In the genomic region with DNA sequence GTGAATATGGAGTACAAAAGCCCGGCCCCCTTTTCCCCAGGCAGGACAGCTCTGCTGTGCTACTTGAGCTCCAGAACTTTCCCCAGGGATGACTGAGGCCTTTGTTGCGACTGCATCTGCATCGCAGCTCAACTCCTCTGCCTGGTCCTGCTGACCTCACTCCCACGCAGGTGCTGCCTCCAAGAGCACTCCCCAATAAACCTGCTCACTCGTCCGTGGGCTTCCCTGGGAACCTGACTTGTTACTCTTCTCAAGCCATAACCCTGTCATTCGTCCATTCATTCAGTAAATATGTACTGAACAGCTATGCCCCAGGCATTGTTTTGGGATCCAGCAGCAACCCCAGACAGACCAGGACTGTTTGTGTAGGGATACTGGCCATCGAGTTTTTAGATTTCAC, we compare ENCODE assay signal across 26 cellular contexts. TPM values are rescaled to one million over a fixed set of nuclear protein-coding genes. Genes with fewer than 3 reads are reported as not detected.
DNase-seq lines count a peak whose midpoint lies in the region; ATAC-seq, FAIRE-seq and TF ChIP-seq lines count a peak whose summit lies in the region.
"Had no signal": no experiment of that assay in that cellular context is flagged by ENCODE, and none has a peak within 500 bp of the region (broad histone marks: within the 10 kb centered on the region; RNA-seq: fewer than 3 reads in every experiment).

No MANE protein-coding gene starts in this region.

- TF ChIP-seq EP300 in HepG2 (IDR thresholded peaks at IDR 0.05; ENCODE audit: low read depth in 2 of 2, low read length in 2 of 2) (no peak), HepG2 (CRISPR knock-in tag; IDR thresholded peaks at IDR 0.05; ENCODE audit: borderline replicate concordance) (no peak), K562 (IDR thresholded peaks at IDR 0.05; ENCODE audit: low read length) (no peak)

- H3K27me3 ChIP-seq in HepG2 (ENCODE audit: control insufficient read depth in 1 of 2, insufficient read depth in 2 of 2, low read length in 2 of 2) = no peaks in the 10 kb centered on the region
- H3K27me3 ChIP-seq in right lobe of liver = no peaks in the 10 kb centered on the region
- peaks cover 3 to 14% of the 10 kb centered on the region in 2 experiments; a peak in 4 of 5 replicates for H3K27me3 ChIP-seq in K562 (ENCODE audit: control insufficient read depth in 2 of 2, insufficient read depth in 2 of 2, low read length in 2 of 2)
- H3K27me3 ChIP-seq: heart right ventricle, MG63, upper lobe of right lung had no signal

- no peak overlapping the region for H3K4me3 Mint-ChIP-seq in activated CD4-positive, alpha-beta memory T cell treated with anti-CD3 and anti-CD28 coated beads for 36 hours
- H3K4me3 Mint-ChIP-seq in naive thymus-derived CD8-positive, alpha-beta T cell = no peak overlapping the region
- H3K4me3 Mint-ChIP-seq: activated CD4-positive, alpha-beta T cell treated with anti-CD3 and anti-CD28 coated beads, Interleukin-2, amount 10 ng/mL, durations not matched to agents 24 days and 14 days; stimulated activated naive CD8-positive, alpha-beta T cell treated with anti-CD3 and anti-CD28 coated beads, Interleukin-15, amount 100 ng/mL, for 72 hours had no signal

- no peaks in the 10 kb centered on the region for H3K9me3 Mint-ChIP-seq in activated CD4-positive, alpha-beta memory T cell treated with anti-CD3 and anti-CD28 coated beads for 36 hours
- no peaks in the 10 kb centered on the region for H3K9me3 Mint-ChIP-seq in naive thymus-derived CD8-positive, alpha-beta T cell
- H3K9me3 Mint-ChIP-seq: activated CD4-positive, alpha-beta T cell treated with anti-CD3 and anti-CD28 coated beads, Interleukin-2, amount 10 ng/mL, durations not matched to agents 24 days and 14 days; stimulated activated naive CD8-positive, alpha-beta T cell treated with anti-CD3 and anti-CD28 coated beads, Interleukin-15, amount 100 ng/mL, for 72 hours had no signal

- no peaks in the 10 kb centered on the region for H3K27me3 Mint-ChIP-seq in activated CD4-positive, alpha-beta memory T cell treated with anti-CD3 and anti-CD28 coated beads for 36 hours
- no peaks in the 10 kb centered on the region for H3K27me3 Mint-ChIP-seq in naive thymus-derived CD8-positive, alpha-beta T cell
- H3K27me3 Mint-ChIP-seq: activated CD4-positive, alpha-beta T cell treated with anti-CD3 and anti-CD28 coated beads, Interleukin-2, amount 10 ng/mL, durations not matched to agents 24 days and 14 days; stimulated activated naive CD8-positive, alpha-beta T cell treated with anti-CD3 and anti-CD28 coated beads, Interleukin-15, amount 100 ng/mL, for 72 hours had no signal

- CTCF ChIA-PET in HepG2 (lab: Yijun Ruan, JAX; ENCODE audit: low intra/inter-chr PET ratio, low total read pairs) = no interaction called here
- CTCF ChIA-PET in K562 (lab: Yijun Ruan, JAX; ENCODE audit: low intra/inter-chr PET ratio) = no interaction called here
- CTCF ChIA-PET in activated CD4-positive, alpha-beta memory T cell treated with anti-CD3 and anti-CD28 coated beads for 36 hours (lab: Charles Lee) = interaction anchor here (1.2 kb wide), 1 partner anchor 78 kb away, joined by 3 read pairs; the partner anchor contains the start of gene SOCS1

- H4K20me1 ChIP-seq in HepG2 (ENCODE audit: insufficient read depth, low read length) (no peaks in the 10 kb centered on the region), K562 (replicated peaks; ENCODE audit: control insufficient read depth, insufficient read depth, low read length) (no peaks in the 10 kb centered on the region)

- TF ChIP-seq RAD21 in HepG2 (CRISPR knock-in tag; IDR thresholded peaks at IDR 0.05) (no peak), K562 (CRISPR knock-in tag; conservative IDR thresholded peaks at IDR 0.05 in 1 of 2, IDR thresholded peaks at IDR 0.05 in 1 of 2) (no peak)

- H3K9me3 ChIP-seq in HepG2 (ENCODE audit: low read length) (no peaks in the 10 kb centered on the region), right lobe of liver (no peaks in the 10 kb centered on the region), K562 (replicated peaks; ENCODE audit: control insufficient read depth, insufficient read depth, low read depth, low read length) (peaks cover 6% of the 10 kb centered on the region; the same call in 1 of the 2 replicates)
- H3K9me3 ChIP-seq: heart right ventricle, upper lobe of right lung had no signal

- no peaks in the 10 kb centered on the region for H3K9me1 ChIP-seq in K562 (ENCODE audit: control insufficient read depth, insufficient read depth, low read length)

- no peak overlapping the region for H3K4me3 ChIP-seq in HepG2 (replicated peaks in 1 of 3; ENCODE audit: insufficient read depth in 1 of 3, low read depth in 2 of 3, low read length in 3 of 3)
- no peak overlapping the region for H3K4me3 ChIP-seq in right lobe of liver
- H3K4me3 ChIP-seq in K562 = no peak overlapping the region
- H3K4me3 ChIP-seq: heart right ventricle, lung, MG63, skin epidermis, upper lobe of right lung had no signal

- BruUV-seq in HepG2 (replicated peaks; lab: Mats Ljungman, UMichigan) (no TSS peak), K562 (replicated peaks; lab: Mats Ljungman, UMichigan) (no TSS peak)

- intact Hi-C loops in HepG2 (cut with micrococcal nuclease; ENCODE audit: unreplicated experiment) = no loop called here
- intact Hi-C loops in right lobe of liver (cut with DNase I) = no loop called here
- intact Hi-C loops in K562 (cut with micrococcal nuclease) = no loop called here
- intact Hi-C loops in activated CD4-positive, alpha-beta memory T cell treated with anti-CD3 and anti-CD28 coated beads for 36 hours (cut with micrococcal nuclease) = no loop called here

- H3K4me2 ChIP-seq in HepG2 (ENCODE audit: low read depth, low read length) (peak overlapping the region; percentile 48), K562 (ENCODE audit: insufficient read depth, low read length) (no peak overlapping the region)

- TF ChIP-seq POLR2A in HepG2 (IDR thresholded peaks at IDR 0.05; ENCODE audit: insufficient read depth in 1 of 2, low read depth in 2 of 2, low read length in 2 of 2) (no peak), right lobe of liver (IDR thresholded peaks at IDR 0.05) (no peak), K562 (conservative IDR thresholded peaks at IDR 0.05) (no peak)

- peaks cover 15% of the 10 kb centered on the region for H3K4me1 Mint-ChIP-seq in activated CD4-positive, alpha-beta memory T cell treated with anti-CD3 and anti-CD28 coated beads for 36 hours (ENCODE audit: low read depth)
- peaks cover 2 to 19% (median 11%) of the 10 kb centered on the region in 4 donors for H3K4me1 Mint-ChIP-seq in naive thymus-derived CD8-positive, alpha-beta T cell

- POLR2A ChIA-PET in HepG2 (lab: Yijun Ruan, JAX) (interaction anchor here (1.1 to 3.6 kb wide), 5 partner anchors 21 to 78 kb away, joined by 3 to 24 read pairs (median 6); partner anchors contain the start of gene SOCS1), K562 (lab: Yijun Ruan, JAX) (interaction anchor here (0.6 to 2.3 kb wide), 3 partner anchors 9 to 13 kb away, joined by 3 to 9 read pairs (median 3); no protein-coding TSS in a partner anchor)
- POLR2A ChIA-PET in activated CD4-positive, alpha-beta memory T cell treated with anti-CD3 and anti-CD28 coated beads for 36 hours (lab: Charles Lee) = no interaction called here
- POLR2A ChIA-PET in naive thymus-derived CD8-positive, alpha-beta T cell (lab: Charles Lee) = interaction anchor here (0.6 kb wide), 1 partner anchor 55 kb away, joined by 3 read pairs; no protein-coding TSS in a partner anchor

- H2AFZ ChIP-seq in HepG2 (ENCODE audit: low read length) (no peak overlapping the region), K562 (ENCODE audit: low read depth, low read length) (no peak overlapping the region)

- 8% methylated on average over 8 of the region's 8 CpGs for WGBS in HepG2 (ENCODE audit: low lambda C conversion rate)
- 71% methylated on average over 4 of the region's 8 CpGs for WGBS in right lobe of liver (ENCODE audit: insufficient coverage, low coverage, low lambda C conversion rate, missing lambda C conversion rate)
- 2% methylated on average over 8 of the region's 8 CpGs for WGBS in K562 (ENCODE audit: insufficient coverage, low coverage, missing lambda C conversion rate)

- H3K79me2 ChIP-seq in HepG2 (ENCODE audit: insufficient read depth, low read length) (no peaks in the 10 kb centered on the region), K562 (ENCODE audit: control insufficient read depth, insufficient read depth, low read length) (no peaks in the 10 kb centered on the region)

- peaks cover 54% of the 10 kb centered on the region for H3K4me1 ChIP-seq in HepG2 (ENCODE audit: insufficient read depth, low read length)
- no peaks in the 10 kb centered on the region for H3K4me1 ChIP-seq in right lobe of liver
- H3K4me1 ChIP-seq in K562 (replicated peaks in 1 of 2; ENCODE audit: control insufficient read depth in 2 of 2, insufficient read depth in 2 of 2, low read length in 2 of 2) = no peaks in the 10 kb centered on the region

- no peak for FAIRE-seq in HepG2 (lab: Jason Lieb, UNC)
- FAIRE-seq in K562 (lab: Jason Lieb, UNC) = peak; percentile 32
- FAIRE-seq: A204.1 had no signal

- no peak overlapping the region for H3K27ac ChIP-seq in HepG2 (ENCODE audit: extremely low read length, insufficient read depth, low read length)
- H3K27ac ChIP-seq in right lobe of liver = no peak overlapping the region
- no peak overlapping the region for H3K27ac ChIP-seq in K562 (ENCODE audit: extremely low read depth, low read depth, low read length)
- H3K27ac ChIP-seq: heart right ventricle, skin epidermis, upper lobe of right lung had no signal

- TF ChIP-seq CTCF in HepG2 (CRISPR knock-in tag; IDR thresholded peaks at IDR 0.05) (no peak), right lobe of liver (IDR thresholded peaks at IDR 0.05) (no peak), K562 (IDR thresholded peaks at IDR 0.05 in 2 of 3, conservative IDR thresholded peaks at IDR 0.05 in 1 of 3; ENCODE audit: insufficient read depth in 2 of 3, low read depth in 1 of 3, low read length in 3 of 3) (no peak), omental fat pad (IDR thresholded peaks at IDR 0.05) (no peak)

- ATAC-seq in HepG2 = peak; percentile 62
- ATAC-seq in right lobe of liver = no peak
- ATAC-seq in K562 = no peak; the same call in 2 of the 3 replicates
- no peak for ATAC-seq in omental fat pad (ENCODE audit: low FRiP score)
- no peak for ATAC-seq in naive thymus-derived CD8-positive, alpha-beta T cell
- ATAC-seq: heart right ventricle, SK-N-SH treated with all-trans-retinoic acid at 6 μM for 48 hours, upper lobe of right lung had no signal

- no peak for DNase-seq in HepG2 (ENCODE audit: low spot score)
- DNase-seq in right lobe of liver = no peak
- no peak for DNase-seq in K562 (ENCODE audit: extremely low read depth in 1 of 4, low spot score in 3 of 4)
- peak; percentile 84 for DNase-seq in kidney tubule cell (ENCODE audit: low spot score)
- DNase-seq in activated CD4-positive, alpha-beta memory T cell treated with anti-CD3 and anti-CD28 coated beads for 36 hours = no peak
- no peak for DNase-seq in NCI-H2081 (lab: John Stamatoyannopoulos, UW)
- DNase-seq in omental fat pad (ENCODE audit: low spot score) = no peak
- no peak for DNase-seq in naive thymus-derived CD8-positive, alpha-beta T cell
- DNase-seq: activated CD4-positive, alpha-beta T cell treated with anti-CD3 and anti-CD28 coated beads, Interleukin-2, amount 10 ng/mL, durations not matched to agents 24 days and 14 days; activated CD8-positive, alpha-beta memory T cell treated with anti-CD3 and anti-CD28 coated beads, Interleukin-2, amount 50 U/mL, for 48 hours; activated effector memory CD4-positive, alpha-beta T cell treated with anti-CD3 and anti-CD28 coated beads, Interleukin-2, amount 50 U/mL, for 16 hours; C1 segment of cervical spinal cord; cerebellar nuclear complex; effector CD8-positive, alpha-beta T cell; HCEC 1CT; heart right ventricle; MG63; NCI-H1436; NCI-H2171 treated with DMSO at 0.1 percent for 48 hours; NCI-H748 treated with DMSO at 0.1 percent for 48 hours; upper lobe of right lung had no signal

- H3K36me3 ChIP-seq in HepG2 (replicated peaks in 1 of 2; ENCODE audit: control insufficient read depth in 1 of 2, insufficient read depth in 2 of 2, low read length in 2 of 2) = no peaks in the 10 kb centered on the region
- H3K36me3 ChIP-seq in right lobe of liver = no peaks in the 10 kb centered on the region
- no peaks in the 10 kb centered on the region for H3K36me3 ChIP-seq in K562 (ENCODE audit: control insufficient read depth, insufficient read depth, low read length)
- H3K36me3 ChIP-seq: heart right ventricle, MG63, upper lobe of right lung had no signal

- H3K9ac ChIP-seq in HepG2 (ENCODE audit: insufficient read depth, low read depth, low read length) (no peak overlapping the region), K562 (ENCODE audit: insufficient read depth in 1 of 2, low read depth in 2 of 2, low read length in 2 of 2) (no peak overlapping the region; a peak in 1 of 4 replicates)

- in situ Hi-C loops in HepG2 (cut with HindIII; ENCODE audit: extremely low pct_ligation_motif_present, low pct_unique_long_range_greater_than_20kb) (no loop called here), K562 (cut with MboI) (no loop called here)

- no peaks in the 10 kb centered on the region for H3K36me3 Mint-ChIP-seq in activated CD4-positive, alpha-beta memory T cell treated with anti-CD3 and anti-CD28 coated beads for 36 hours
- H3K36me3 Mint-ChIP-seq in naive thymus-derived CD8-positive, alpha-beta T cell = no peaks in the 10 kb centered on the region

- no peak overlapping the region for H3K27ac Mint-ChIP-seq in activated CD4-positive, alpha-beta memory T cell treated with anti-CD3 and anti-CD28 coated beads for 36 hours
- H3K27ac Mint-ChIP-seq in naive thymus-derived CD8-positive, alpha-beta T cell = peak overlapping the region in 1 of 10 donors; percentile 37
- H3K27ac Mint-ChIP-seq: activated CD4-positive, alpha-beta T cell treated with anti-CD3 and anti-CD28 coated beads, Interleukin-2, amount 10 ng/mL, durations not matched to agents 24 days and 14 days had no signal

RNA-seq across cellular contexts. Expression of gene RMI2, which starts 11.6 kb away (rescaled TPM):
- total RNA-seq in HepG2 (2016; rRNA removed; fragmentation: Illumina TruSeq; extraction: Trizol) (55.7 and 65.3 TPM in 2 replicates), right lobe of liver (1 to 10 TPM in 3 of 6 experiments, under 1 TPM in 3; 0.37 to 2.9 (median 1.0) TPM), K562 (2014; rRNA removed) (23.2 and 35.2 TPM in 2 replicates), K562 (2014; rRNA removed; fragmentation: Illumina TruSeq; extraction: Trizol) (32.6 and 39.9 TPM in 2 replicates), K562 (2015; rRNA removed; fragmentation: Illumina TruSeq; extraction: Trizol) (16.1 and 16.4 TPM in 2 replicates), K562 (2021) (33.7 and 38.8 TPM in 2 replicates), omental fat pad (1 to 10 TPM in 2 of 4 donors, under 1 TPM in 1, not detected in 1; 0.72 to 1.7 (median 1.2) TPM)
- total RNA-seq in HepG2 (2016; cell fraction: cytosol; rRNA removed; fragmentation: Illumina TruSeq; extraction: Trizol; ENCODE audit: low read depth) = 8.6 and 11.0 TPM in 2 replicates
- 51.5 and 55.7 TPM in 2 replicates for total RNA-seq in HepG2 (2016; cell fraction: insoluble cytoplasmic fraction; rRNA removed; fragmentation: Illumina TruSeq; extraction: Trizol)
- total RNA-seq in HepG2 (2016; cell fraction: membrane; rRNA removed; fragmentation: Illumina TruSeq; extraction: Trizol) = 28.4 and 29.3 TPM in 2 replicates
- 23.6 and 25.7 TPM in 2 replicates for total RNA-seq in HepG2 (2016; cell fraction: nucleus; rRNA removed; fragmentation: Illumina TruSeq; extraction: Trizol)
- polyA plus RNA-seq in HepG2 (2011; rRNA removed) (15.3 and 24.5 TPM in 2 replicates), K562 (2011; rRNA removed) (27.4 and 35.0 TPM in 2 replicates), K562 (2014; fragmentation: Illumina TruSeq; extraction: Trizol) (43.4 and 48.8 TPM in 2 replicates), K562 (2014; fragmentation: Nextera tagmentation; extraction: Ambion mirVana) (10 to 100 TPM in 1 of 2 experiments, 1 to 10 TPM in 1; 8.0 to 10.3 TPM), K562 (2014; rRNA removed) (32.5 and 36.9 TPM in 2 replicates)
- polyA plus RNA-seq in HepG2 (2011; cell fraction: cytosol; rRNA removed) = 18.8 and 22.1 TPM in 2 replicates
- polyA plus RNA-seq in HepG2 (2011; cell fraction: nucleus; rRNA removed) = 10.4 and 11.9 TPM in 2 replicates
- polyA plus RNA-seq in HepG2 (2012) = 19.5 and 50.3 TPM in 2 replicates
- polyA plus RNA-seq in HepG2 (2016; cell fraction: cytosol; fragmentation: Illumina TruSeq; extraction: Trizol; ENCODE audit: low read depth) = 10.8 and 11.1 TPM in 2 replicates
- polyA plus RNA-seq in HepG2 (2016; cell fraction: insoluble cytoplasmic fraction; fragmentation: Illumina TruSeq; extraction: Trizol; ENCODE audit: low read depth) = 90.6 and 102 TPM in 2 replicates
- polyA plus RNA-seq in HepG2 (2016; cell fraction: membrane; fragmentation: Illumina TruSeq; extraction: Trizol; ENCODE audit: low read depth) = 27.3 and 29.2 TPM in 2 replicates
- 54.0 and 54.7 TPM in 2 replicates for polyA plus RNA-seq in HepG2 (2016; cell fraction: nucleus; fragmentation: Illumina TruSeq; extraction: Trizol; ENCODE audit: insufficient read depth, low read depth)
- 9.1 and 22.0 TPM in 2 replicates for polyA minus RNA-seq in HepG2 (2011; rRNA and poly(A)+ RNA removed; ENCODE audit: low replicate concordance)
- polyA minus RNA-seq in HepG2 (2011; cell fraction: cytosol; rRNA and poly(A)+ RNA removed) = 12.6 and 15.4 TPM in 2 replicates
- polyA minus RNA-seq in HepG2 (2011; cell fraction: nucleus; rRNA and poly(A)+ RNA removed) = 8.4 and 8.7 TPM in 2 replicates
- total RNA-seq in K562 (2011; cell fraction: chromatin; rRNA removed; ENCODE audit: low replicate concordance) = 15.0 and 19.5 TPM in 2 replicates
- 8.7 and 9.6 TPM in 2 replicates for total RNA-seq in K562 (2011; cell fraction: nucleolus; rRNA removed)
- total RNA-seq in K562 (2011; cell fraction: nucleoplasm; rRNA removed) = 13.8 and 19.5 TPM in 2 replicates
- 12.1 and 25.8 TPM in 2 replicates for polyA plus RNA-seq in K562 (2011; cell fraction: cytosol; rRNA removed)
- 9.6 and 15.0 TPM in 2 replicates for polyA plus RNA-seq in K562 (2011; cell fraction: nucleus; rRNA removed)
- 37.1 and 50.2 TPM in 2 replicates for polyA plus RNA-seq in K562 (2012)
- 18.2 and 19.3 TPM in 2 replicates for polyA minus RNA-seq in K562 (2011; rRNA and poly(A)+ RNA removed)
- 7.6 and 8.6 TPM in 2 replicates for polyA minus RNA-seq in K562 (2011; cell fraction: cytosol; rRNA and poly(A)+ RNA removed)
- polyA minus RNA-seq in K562 (2011; cell fraction: nucleus; rRNA and poly(A)+ RNA removed) = 3.9 and 8.6 TPM in 2 replicates
- 10 to 100 TPM; 68.9 to 69.9 TPM for total RNA-seq in activated CD4-positive, alpha-beta memory T cell treated with anti-CD3 and anti-CD28 coated beads for 36 hours
- 1 to 10 TPM; 2.4 to 2.8 TPM for total RNA-seq in naive thymus-derived CD8-positive, alpha-beta T cell
- 10 to 100 TPM in 1 of 3 donors, 1 to 10 TPM in 2; 1.3 to 13.5 (median 7.1) TPM for polyA plus RNA-seq in naive thymus-derived CD8-positive, alpha-beta T cell

RNA-seq across cellular contexts. Expression of gene PRM1, which starts 52.6 kb away (rescaled TPM):
- total RNA-seq in HepG2 (2016; rRNA removed; fragmentation: Illumina TruSeq; extraction: Trizol) (not detected in 2 replicates), right lobe of liver (not detected), K562 (2014; rRNA removed) (not detected in 2 replicates), K562 (2014; rRNA removed; fragmentation: Illumina TruSeq; extraction: Trizol) (not detected in 2 replicates), K562 (2015; rRNA removed; fragmentation: Illumina TruSeq; extraction: Trizol) (not detected in 2 replicates), K562 (2021) (not detected in 2 replicates), omental fat pad (not detected)
- not detected in 2 replicates for total RNA-seq in HepG2 (2016; cell fraction: cytosol; rRNA removed; fragmentation: Illumina TruSeq; extraction: Trizol; ENCODE audit: low read depth)
- total RNA-seq in HepG2 (2016; cell fraction: insoluble cytoplasmic fraction; rRNA removed; fragmentation: Illumina TruSeq; extraction: Trizol) = not detected in 2 replicates
- not detected in 2 replicates for total RNA-seq in HepG2 (2016; cell fraction: membrane; rRNA removed; fragmentation: Illumina TruSeq; extraction: Trizol)
- total RNA-seq in HepG2 (2016; cell fraction: nucleus; rRNA removed; fragmentation: Illumina TruSeq; extraction: Trizol) = not detected in 2 replicates
- polyA plus RNA-seq in HepG2 (2011; rRNA removed) (not detected in 2 replicates), K562 (2011; rRNA removed) (not detected in 2 replicates), K562 (2014; fragmentation: Illumina TruSeq; extraction: Trizol) (not detected in 2 replicates), K562 (2014; fragmentation: Nextera tagmentation; extraction: Ambion mirVana) (not detected), K562 (2014; rRNA removed) (not detected in 2 replicates)
- 0.44 TPM in 1 of 2 replicates, not detected in the other for polyA plus RNA-seq in HepG2 (2011; cell fraction: cytosol; rRNA removed)
- polyA plus RNA-seq in HepG2 (2011; cell fraction: nucleus; rRNA removed) = not detected in 2 replicates
- not detected in 2 replicates for polyA plus RNA-seq in HepG2 (2012)
- not detected in 2 replicates for polyA plus RNA-seq in HepG2 (2016; cell fraction: cytosol; fragmentation: Illumina TruSeq; extraction: Trizol; ENCODE audit: low read depth)
- polyA plus RNA-seq in HepG2 (2016; cell fraction: insoluble cytoplasmic fraction; fragmentation: Illumina TruSeq; extraction: Trizol; ENCODE audit: low read depth) = not detected in 2 replicates
- polyA plus RNA-seq in HepG2 (2016; cell fraction: membrane; fragmentation: Illumina TruSeq; extraction: Trizol; ENCODE audit: low read depth) = not detected in 2 replicates
- not detected in 2 replicates for polyA plus RNA-seq in HepG2 (2016; cell fraction: nucleus; fragmentation: Illumina TruSeq; extraction: Trizol; ENCODE audit: insufficient read depth, low read depth)
- not detected in 2 replicates for polyA minus RNA-seq in HepG2 (2011; rRNA and poly(A)+ RNA removed; ENCODE audit: low replicate concordance)
- polyA minus RNA-seq in HepG2 (2011; cell fraction: cytosol; rRNA and poly(A)+ RNA removed) = not detected in 2 replicates
- not detected in 2 replicates for polyA minus RNA-seq in HepG2 (2011; cell fraction: nucleus; rRNA and poly(A)+ RNA removed)
- not detected in 2 replicates for total RNA-seq in K562 (2011; cell fraction: chromatin; rRNA removed; ENCODE audit: low replicate concordance)
- not detected in 2 replicates for total RNA-seq in K562 (2011; cell fraction: nucleolus; rRNA removed)
- total RNA-seq in K562 (2011; cell fraction: nucleoplasm; rRNA removed) = not detected in 2 replicates
- polyA plus RNA-seq in K562 (2011; cell fraction: cytosol; rRNA removed) = not detected in 2 replicates
- not detected in 2 replicates for polyA plus RNA-seq in K562 (2011; cell fraction: nucleus; rRNA removed)
- not detected in 2 replicates for polyA plus RNA-seq in K562 (2012)
- polyA minus RNA-seq in K562 (2011; rRNA and poly(A)+ RNA removed) = not detected in 2 replicates
- polyA minus RNA-seq in K562 (2011; cell fraction: cytosol; rRNA and poly(A)+ RNA removed) = not detected in 2 replicates
- not detected in 2 replicates for polyA minus RNA-seq in K562 (2011; cell fraction: nucleus; rRNA and poly(A)+ RNA removed)
- total RNA-seq in activated CD4-positive, alpha-beta memory T cell treated with anti-CD3 and anti-CD28 coated beads for 36 hours = not detected
- not detected for total RNA-seq in naive thymus-derived CD8-positive, alpha-beta T cell
- not detected for polyA plus RNA-seq in naive thymus-derived CD8-positive, alpha-beta T cell
- total RNA-seq: activated CD4-positive, alpha-beta T cell treated with anti-CD3 and anti-CD28 coated beads, Interleukin-2, amount 10 ng/mL, durations not matched to agents 24 days and 14 days; heart right ventricle; lung; upper lobe of right lung had no signal
- polyA plus RNA-seq: heart right ventricle, lung had no signal

RNA-seq across cellular contexts. Expression of gene PRM2, which starts 57.4 kb away (rescaled TPM):
- total RNA-seq in HepG2 (2016; rRNA removed; fragmentation: Illumina TruSeq; extraction: Trizol) (not detected in 2 replicates), right lobe of liver (not detected), K562 (2014; rRNA removed) (not detected in 2 replicates), K562 (2014; rRNA removed; fragmentation: Illumina TruSeq; extraction: Trizol) (not detected in 2 replicates), K562 (2015; rRNA removed; fragmentation: Illumina TruSeq; extraction: Trizol) (not detected in 2 replicates), K562 (2021) (not detected in 2 replicates), omental fat pad (not detected)
- total RNA-seq in HepG2 (2016; cell fraction: cytosol; rRNA removed; fragmentation: Illumina TruSeq; extraction: Trizol; ENCODE audit: low read depth) = 0.61 TPM in 1 of 2 replicates, not detected in the other
- not detected in 2 replicates for total RNA-seq in HepG2 (2016; cell fraction: insoluble cytoplasmic fraction; rRNA removed; fragmentation: Illumina TruSeq; extraction: Trizol)
- total RNA-seq in HepG2 (2016; cell fraction: membrane; rRNA removed; fragmentation: Illumina TruSeq; extraction: Trizol) = 0.28 and 0.52 TPM in 2 replicates
- total RNA-seq in HepG2 (2016; cell fraction: nucleus; rRNA removed; fragmentation: Illumina TruSeq; extraction: Trizol) = not detected in 2 replicates
- polyA plus RNA-seq in HepG2 (2011; rRNA removed) (0.54 TPM in 1 of 2 replicates, not detected in the other), K562 (2011; rRNA removed) (not detected in 2 replicates), K562 (2014; fragmentation: Illumina TruSeq; extraction: Trizol) (not detected in 2 replicates), K562 (2014; fragmentation: Nextera tagmentation; extraction: Ambion mirVana) (not detected), K562 (2014; rRNA removed) (not detected in 2 replicates)
- 0.19 and 0.26 TPM in 2 replicates for polyA plus RNA-seq in HepG2 (2011; cell fraction: cytosol; rRNA removed)
- not detected in 2 replicates for polyA plus RNA-seq in HepG2 (2011; cell fraction: nucleus; rRNA removed)
- polyA plus RNA-seq in HepG2 (2012) = not detected in 2 replicates
- polyA plus RNA-seq in HepG2 (2016; cell fraction: cytosol; fragmentation: Illumina TruSeq; extraction: Trizol; ENCODE audit: low read depth) = 1.6 and 2.0 TPM in 2 replicates
- polyA plus RNA-seq in HepG2 (2016; cell fraction: insoluble cytoplasmic fraction; fragmentation: Illumina TruSeq; extraction: Trizol; ENCODE audit: low read depth) = 0.56 TPM in 1 of 2 replicates, not detected in the other
- 0.55 and 0.73 TPM in 2 replicates for polyA plus RNA-seq in HepG2 (2016; cell fraction: membrane; fragmentation: Illumina TruSeq; extraction: Trizol; ENCODE audit: low read depth)
- not detected in 2 replicates for polyA plus RNA-seq in HepG2 (2016; cell fraction: nucleus; fragmentation: Illumina TruSeq; extraction: Trizol; ENCODE audit: insufficient read depth, low read depth)
- not detected in 2 replicates for polyA minus RNA-seq in HepG2 (2011; rRNA and poly(A)+ RNA removed; ENCODE audit: low replicate concordance)
- polyA minus RNA-seq in HepG2 (2011; cell fraction: cytosol; rRNA and poly(A)+ RNA removed) = not detected in 2 replicates
- polyA minus RNA-seq in HepG2 (2011; cell fraction: nucleus; rRNA and poly(A)+ RNA removed) = not detected in 2 replicates
- not detected in 2 replicates for total RNA-seq in K562 (2011; cell fraction: chromatin; rRNA removed; ENCODE audit: low replicate concordance)
- not detected in 2 replicates for total RNA-seq in K562 (2011; cell fraction: nucleolus; rRNA removed)
- not detected in 2 replicates for total RNA-seq in K562 (2011; cell fraction: nucleoplasm; rRNA removed)
- polyA plus RNA-seq in K562 (2011; cell fraction: cytosol; rRNA removed) = not detected in 2 replicates
- not detected in 2 replicates for polyA plus RNA-seq in K562 (2011; cell fraction: nucleus; rRNA removed)
- not detected in 2 replicates for polyA plus RNA-seq in K562 (2012)
- polyA minus RNA-seq in K562 (2011; rRNA and poly(A)+ RNA removed) = not detected in 2 replicates
- not detected in 2 replicates for polyA minus RNA-seq in K562 (2011; cell fraction: cytosol; rRNA and poly(A)+ RNA removed)
- polyA minus RNA-seq in K562 (2011; cell fraction: nucleus; rRNA and poly(A)+ RNA removed) = not detected in 2 replicates
- total RNA-seq in activated CD4-positive, alpha-beta memory T cell treated with anti-CD3 and anti-CD28 coated beads for 36 hours = not detected
- total RNA-seq in naive thymus-derived CD8-positive, alpha-beta T cell = not detected
- polyA plus RNA-seq in naive thymus-derived CD8-positive, alpha-beta T cell = not detected
- total RNA-seq: activated CD4-positive, alpha-beta T cell treated with anti-CD3 and anti-CD28 coated beads, Interleukin-2, amount 10 ng/mL, durations not matched to agents 24 days and 14 days; heart right ventricle; lung; upper lobe of right lung had no signal
- polyA plus RNA-seq: heart right ventricle, lung had no signal

Comparison
In these comparisons a context has a peak if more than half of its experiments do, and no peak if none do; other contexts are left out.
1. Of the 241 proteins assayed by ChIP-seq in both HepG2 and K562: peak only in HepG2: HNRNPH1 and ZFX; only in K562: none; in both: none; in neither: 239.